26 cellular contexts compared by ENCODE assay signal in genomic region chr19:48455171-48455907, GRCh38. TPM values are rescaled to one million over a fixed set of nuclear protein-coding genes. Genes with fewer than 3 reads are reported as not detected.
A peak's percentile ranks its signal among the peaks of the same experiment; 100 is the strongest.
DNase-seq lines count a peak whose midpoint lies in the region; ATAC-seq and TF ChIP-seq lines count a peak whose summit lies in the region.
"Had no signal": no experiment of that assay in that cellular context is flagged by ENCODE, and none has a peak within 500 bp of the region (broad histone marks: within the 10 kb centered on the region; RNA-seq: fewer than 3 reads in every experiment).

KCNJ14 (plus strand) TSS chr19:48455574; CDS start chr19:48461725, 6,151 bp downstream.

- DNase-seq in activated effector memory CD4-positive, alpha-beta T cell treated with anti-CD3 and anti-CD28 coated beads, Interleukin-2, amount 50 U/mL, for 16 hours: peak; percentile 61
- no peak for DNase-seq in activated effector memory CD4-positive, alpha-beta T cell treated with Interleukin-2 at 50 U/mL for 16 hours
- DNase-seq in activated T-helper 1 cell treated with anti-CD3 and anti-CD28 coated beads, Interleukin-12 subunit alpha, Interleukin-12 subunit beta, Interleukin-2, Interleukin-4 antibody, amounts not matched to agents 30 ng/mL and 10 ng/mL and 1 ng/mL, durations not matched to agents 14 hours and 24 hours and 36 hours (ENCODE audit: low spot score): no peak
- no peak for DNase-seq in memory B cell (ENCODE audit: low spot score in 2 of 2)
- no peak for DNase-seq in stimulated activated CD4-positive, alpha-beta T cell treated with anti-CD3 and anti-CD28 coated beads, Interleukin-2, amount 100 ng/mL, for 48 hours
- DNase-seq: activated CD4-positive, alpha-beta memory T cell treated with anti-CD3 and anti-CD28 coated beads for 36 hours; activated naive CD4-positive, alpha-beta T cell treated with anti-CD3 and anti-CD28 coated beads for 36 hours; activated T-cell treated with anti-CD3 and anti-CD28 coated beads for 4 hours; BE2C; colonic mucosa; effector memory CD4-positive, alpha-beta T cell; foreskin fibroblast; MG63; NCI-H1105 treated with DMSO at 0.1 percent for 48 hours; NCI-H2029; NCI-H69; SJCRH30; small intestine; stimulated activated CD8-positive, alpha-beta memory T cell treated with anti-CD3 and anti-CD28 coated beads, Interleukin-4, amount 100 ng/mL, for 48 hours; T-cell; upper lobe of left lung had no signal

- peak within 1 kb of the TSS; percentile 64 for H3K27ac Mint-ChIP-seq in activated T-helper 1 cell treated with anti-CD3 and anti-CD28 coated beads, Interleukin-12 subunit alpha, Interleukin-12 subunit beta, Interleukin-2, Interleukin-4 antibody, amounts not matched to agents 30 ng/mL and 10 ng/mL and 1 ng/mL, durations not matched to agents 14 hours and 24 hours and 36 hours
- peak within 1 kb of the TSS; percentile 33 for H3K27ac Mint-ChIP-seq in memory B cell
- H3K27ac Mint-ChIP-seq: activated CD4-positive, alpha-beta memory T cell treated with anti-CD3 and anti-CD28 coated beads for 36 hours; activated naive CD4-positive, alpha-beta T cell treated with anti-CD3 and anti-CD28 coated beads for 36 hours had no signal

- no peak within 1 kb of the TSS for H3K4me3 ChIP-seq in skeletal muscle tissue (ENCODE audit: low read length in 3 of 3)
- H3K4me3 ChIP-seq: colonic mucosa, HAP-1, MG63, SJCRH30, upper lobe of left lung had no signal

- H3K9ac ChIP-seq in skeletal muscle tissue (ENCODE audit: low read depth in 1 of 3, low read length in 3 of 3): peak within 1 kb of the TSS in 2 of 3 donors; percentile 16 to 20

- intact Hi-C loops in activated T-helper 1 cell treated with anti-CD3 and anti-CD28 coated beads, Interleukin-12 subunit alpha, Interleukin-12 subunit beta, Interleukin-2, Interleukin-4 antibody, amounts not matched to agents 30 ng/mL and 10 ng/mL and 1 ng/mL, durations not matched to agents 14 hours and 24 hours and 36 hours (cut with micrococcal nuclease): no loop called here

- no peaks in the 10 kb centered on the region for H3K27me3 ChIP-seq in skeletal muscle tissue (ENCODE audit: control insufficient read depth in 3 of 3, insufficient read depth in 3 of 3, low read length in 3 of 3)
- H3K27me3 ChIP-seq: BE2C, colonic mucosa, MG63, neutrophil, SJCRH30, upper lobe of left lung had no signal

- no peaks in the 10 kb centered on the region for H3K9me3 ChIP-seq in skeletal muscle tissue (ENCODE audit: control insufficient read depth in 3 of 3, low read length in 3 of 3)
- H3K9me3 ChIP-seq: BE2C, colonic mucosa, HAP-1, MG63, neutrophil, SJCRH30, upper lobe of left lung had no signal

- no peak for ATAC-seq in memory B cell (ENCODE audit: low read depth)
- no peak for ATAC-seq in GM18511 (IDR thresholded peaks at IDR 0.05; ENCODE audit: unreplicated experiment)
- no peak for ATAC-seq in SK-N-SH treated with all-trans-retinoic acid at 6 μM for 48 hours
- ATAC-seq: T-cell had no signal

- H3K27me3 Mint-ChIP-seq in activated T-helper 1 cell treated with anti-CD3 and anti-CD28 coated beads, Interleukin-12 subunit alpha, Interleukin-12 subunit beta, Interleukin-2, Interleukin-4 antibody, amounts not matched to agents 30 ng/mL and 10 ng/mL and 1 ng/mL, durations not matched to agents 14 hours and 24 hours and 36 hours (ENCODE audit: insufficient read depth): no peaks in the 10 kb centered on the region
- no peaks in the 10 kb centered on the region for H3K27me3 Mint-ChIP-seq in memory B cell
- H3K27me3 Mint-ChIP-seq: activated CD4-positive, alpha-beta memory T cell treated with anti-CD3 and anti-CD28 coated beads for 36 hours; T-cell had no signal

- no peak within 1 kb of the TSS for H3K4me3 Mint-ChIP-seq in activated T-helper 1 cell treated with anti-CD3 and anti-CD28 coated beads, Interleukin-12 subunit alpha, Interleukin-12 subunit beta, Interleukin-2, Interleukin-4 antibody, amounts not matched to agents 30 ng/mL and 10 ng/mL and 1 ng/mL, durations not matched to agents 14 hours and 24 hours and 36 hours
- no peak within 1 kb of the TSS for H3K4me3 Mint-ChIP-seq in memory B cell
- H3K4me3 Mint-ChIP-seq: activated CD4-positive, alpha-beta memory T cell treated with anti-CD3 and anti-CD28 coated beads for 36 hours; activated naive CD4-positive, alpha-beta T cell treated with anti-CD3 and anti-CD28 coated beads for 36 hours; T-cell had no signal

- H3K36me3 Mint-ChIP-seq in activated T-helper 1 cell treated with anti-CD3 and anti-CD28 coated beads, Interleukin-12 subunit alpha, Interleukin-12 subunit beta, Interleukin-2, Interleukin-4 antibody, amounts not matched to agents 30 ng/mL and 10 ng/mL and 1 ng/mL, durations not matched to agents 14 hours and 24 hours and 36 hours (ENCODE audit: low read depth): peaks cover 17% of the 10 kb centered on the region
- H3K36me3 Mint-ChIP-seq in memory B cell: peaks cover 20% of the 10 kb centered on the region

- H3K4me1 ChIP-seq in skeletal muscle tissue (ENCODE audit: control insufficient read depth in 3 of 3, insufficient read depth in 3 of 3, low read length in 3 of 3): peaks cover 5 to 19% (median 7%) of the 10 kb centered on the region in 3 donors
- H3K4me1 ChIP-seq: BE2C, colonic mucosa, SJCRH30, upper lobe of left lung had no signal

- H3K4me1 Mint-ChIP-seq in activated T-helper 1 cell treated with anti-CD3 and anti-CD28 coated beads, Interleukin-12 subunit alpha, Interleukin-12 subunit beta, Interleukin-2, Interleukin-4 antibody, amounts not matched to agents 30 ng/mL and 10 ng/mL and 1 ng/mL, durations not matched to agents 14 hours and 24 hours and 36 hours (ENCODE audit: low read depth): peaks cover 7% of the 10 kb centered on the region
- H3K4me1 Mint-ChIP-seq in memory B cell: peaks cover 9% of the 10 kb centered on the region

- peaks cover 35 to 37% (median 36%) of the 10 kb centered on the region in 3 donors for H3K36me3 ChIP-seq in skeletal muscle tissue (ENCODE audit: control insufficient read depth in 3 of 3, insufficient read depth in 3 of 3, low read length in 3 of 3)

- no peak within 1 kb of the TSS for H3K27ac ChIP-seq in skeletal muscle tissue (ENCODE audit: low read depth, low read length)
- H3K27ac ChIP-seq: colonic mucosa, neutrophil, SJCRH30, upper lobe of left lung had no signal

- H3K9me3 Mint-ChIP-seq in activated T-helper 1 cell treated with anti-CD3 and anti-CD28 coated beads, Interleukin-12 subunit alpha, Interleukin-12 subunit beta, Interleukin-2, Interleukin-4 antibody, amounts not matched to agents 30 ng/mL and 10 ng/mL and 1 ng/mL, durations not matched to agents 14 hours and 24 hours and 36 hours: no peaks in the 10 kb centered on the region
- no peaks in the 10 kb centered on the region for H3K9me3 Mint-ChIP-seq in memory B cell
- H3K9me3 Mint-ChIP-seq: activated CD4-positive, alpha-beta memory T cell treated with anti-CD3 and anti-CD28 coated beads for 36 hours; activated naive CD4-positive, alpha-beta T cell treated with anti-CD3 and anti-CD28 coated beads for 36 hours; T-cell had no signal

TF ChIP-seq in SK-N-SH treated with all-trans-retinoic acid at 6 μM for 48 hours, 23 proteins besides CTCF, POLR2A, EP300 and RAD21:
- TF ChIP-seq ZNF565 (CRISPR knock-in tag; conservative IDR thresholded peaks at IDR 0.05; ENCODE audit: low read depth): no peak
- TF ChIP-seq PPARA (CRISPR knock-in tag; IDR thresholded peaks at IDR 0.05; ENCODE audit: borderline replicate concordance): no peak
- no peak for TF ChIP-seq ZFP3 (CRISPR knock-in tag; IDR thresholded peaks at IDR 0.05)

RNA-seq across cellular contexts. Expression of gene KCNJ14, which starts in this region (rescaled TPM):
- 2.2 and 2.4 TPM in 2 replicates for total RNA-seq in activated T-helper 1 cell treated with anti-CD3 and anti-CD28 coated beads, Interleukin-12 subunit alpha, Interleukin-12 subunit beta, Interleukin-2, Interleukin-4 antibody, amounts not matched to agents 30 ng/mL and 10 ng/mL and 1 ng/mL, durations not matched to agents 14 hours and 24 hours and 36 hours
- 1.0 TPM for total RNA-seq in skeletal muscle tissue
